9 cellular contexts compared by ENCODE assay signal in the genomic region with DNA sequence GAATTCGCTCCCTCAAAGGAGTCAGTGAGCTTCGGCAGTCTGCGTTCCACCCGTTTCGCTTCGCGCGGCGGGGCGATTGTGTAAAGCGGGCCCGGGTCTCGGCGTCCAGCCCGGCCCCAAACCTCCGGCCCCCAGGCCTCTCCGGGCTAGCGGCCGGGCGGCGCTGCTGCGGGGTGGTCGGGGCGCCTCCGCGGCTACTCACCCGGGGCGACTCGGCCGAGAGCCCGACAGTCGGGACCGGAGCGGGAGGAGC. TPM values are rescaled to one million over a fixed set of nuclear protein-coding genes. Genes with fewer than 3 reads are reported as not detected.
DNase-seq lines count a peak whose midpoint lies in the region; ATAC-seq, FAIRE-seq and TF ChIP-seq lines count a peak whose summit lies in the region.
"Had no signal": no experiment of that assay in that cellular context is flagged by ENCODE, and none has a peak within 500 bp of the region (broad histone marks: within the 10 kb centered on the region; RNA-seq: fewer than 3 reads in every experiment).

No MANE protein-coding gene starts in this region.

- H3K4me2 ChIP-seq in skeletal muscle satellite cell (ENCODE audit: low read length): peak overlapping the region; percentile 86

- H3K4me1 ChIP-seq in right atrium auricular region (peaks cover 0 to 29% of the 10 kb centered on the region in 2 donors), skeletal muscle satellite cell (ENCODE audit: control insufficient read depth, insufficient read depth, low read length) (peaks cover 7% of the 10 kb centered on the region)

- H3K27me3 ChIP-seq in right atrium auricular region (no peaks in the 10 kb centered on the region), skeletal muscle satellite cell (ENCODE audit: control insufficient read depth, insufficient read depth, low read length) (peaks cover 58% of the 10 kb centered on the region)

- ATAC-seq in GM19452 (IDR thresholded peaks at IDR 0.05; ENCODE audit: unreplicated experiment): peak; percentile 6

- FAIRE-seq in GM19239 (lab: Jason Lieb, UNC): no peak

- H3K36me3 ChIP-seq in right atrium auricular region (no peaks in the 10 kb centered on the region), skeletal muscle satellite cell (ENCODE audit: insufficient read depth, low read length) (no peaks in the 10 kb centered on the region)

- H3K4me3 ChIP-seq in WI38 (ENCODE audit: low read depth, low read length): peak overlapping the region; percentile 52
- peak overlapping the region; percentile 55 to 73 for H3K4me3 ChIP-seq in right atrium auricular region
- peak overlapping the region; percentile 68 for H3K4me3 ChIP-seq in skeletal muscle satellite cell (ENCODE audit: low read length)

- no peak for DNase-seq in right atrium auricular region (ENCODE audit: low spot score)
- DNase-seq in midbrain (lab: John Stamatoyannopoulos, UW): no peak
- DNase-seq in GM19239 (ENCODE audit: insufficient read length, low spot score): no peak
- no peak for DNase-seq in NCI-H2107 (lab: John Stamatoyannopoulos, UW)
- no peak for DNase-seq in putamen (ENCODE audit: low spot score)
- DNase-seq: effector CD4-positive, alpha-beta T cell had no signal

- TF ChIP-seq CTCF in WI38 (IDR thresholded peaks at IDR 0.05; ENCODE audit: low read depth, low read length): no peak
- TF ChIP-seq CTCF in right atrium auricular region (IDR thresholded peaks at IDR 0.05): peak in 1 of 2 donors; percentile 3

- H3K27ac ChIP-seq in right atrium auricular region: peak overlapping the region; percentile 77 to 79

- H3K9ac ChIP-seq in skeletal muscle satellite cell (ENCODE audit: low read depth, low read length): peak overlapping the region; percentile 33

- H3K9me3 ChIP-seq in right atrium auricular region (no peaks in the 10 kb centered on the region), skeletal muscle satellite cell (replicated peaks; ENCODE audit: low read length) (no peaks in the 10 kb centered on the region)

RNA-seq across cellular contexts. Expression of a gene that starts 0.4 kb away (rescaled TPM):
- 1 to 10 TPM; 2.2 to 10.0 TPM for total RNA-seq in right atrium auricular region
- not detected in 2 replicates for total RNA-seq in skeletal muscle satellite cell (2012; rRNA removed)

RNA-seq across cellular contexts. Expression of a gene that starts 0.6 kb away (rescaled TPM):
- total RNA-seq in right atrium auricular region: 1 to 10 TPM in 1 of 2 donors, under 1 TPM in 1; 0.83 to 1.1 TPM
- not detected in 2 replicates for total RNA-seq in skeletal muscle satellite cell (2012; rRNA removed)

RNA-seq across cellular contexts. Expression of a gene that starts 36.1 kb away (rescaled TPM):
- total RNA-seq in right atrium auricular region: 10 to 100 TPM; 23.7 to 24.3 TPM
- total RNA-seq in skeletal muscle satellite cell (2012; rRNA removed): 16.7 and 26.2 TPM in 2 replicates

RNA-seq across cellular contexts. Expression of a gene that starts 45.9 kb away (rescaled TPM):
- total RNA-seq in right atrium auricular region: 10 to 100 TPM; 67.9 to 77.0 TPM
- 11.4 and 19.4 TPM in 2 replicates for total RNA-seq in skeletal muscle satellite cell (2012; rRNA removed)
